In the genomic region with DNA sequence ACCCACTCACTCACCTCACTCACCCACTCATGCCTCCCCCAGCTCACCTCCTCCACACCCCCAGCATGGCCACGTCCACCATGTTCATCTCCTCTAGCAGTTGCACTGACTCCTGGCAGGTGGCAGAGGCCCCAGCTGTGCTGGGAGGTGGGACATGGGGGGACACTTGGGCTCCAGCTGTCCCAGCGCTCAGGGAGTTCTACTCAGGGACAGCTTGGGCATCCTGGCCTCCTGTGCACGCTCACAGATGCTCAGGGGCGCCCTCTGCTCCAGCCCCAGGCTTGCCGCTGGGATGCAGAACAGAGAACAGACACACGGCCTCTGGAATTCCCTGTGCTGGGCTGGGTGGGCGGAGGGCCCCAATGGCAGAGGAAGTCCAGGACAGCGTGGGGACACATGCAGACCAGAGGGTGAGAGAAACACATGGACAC, we compare ENCODE assay signal across 1 cellular context.
TF ChIP-seq lines count a peak whose summit lies in the region.

No MANE protein-coding gene starts in this region.

TF ChIP-seq in HepG2, 621 proteins besides CTCF, POLR2A, EP300 and RAD21:
- TF ChIP-seq STAG1 (CRISPR knock-in tag; IDR thresholded peaks at IDR 0.05), result 0 out of 2 replicates have a peak, but pooled peaks have one; percentile 12
- no peak for TF ChIP-seq ZNF234 (CRISPR knock-in tag; conservative IDR thresholded peaks at IDR 0.05)
